In genomic region chr20:33554914-33555420, GRCh38 we compare ENCODE assay signal across 8 cellular contexts.
DNase-seq lines count a peak whose midpoint lies in the region; ATAC-seq and TF ChIP-seq lines count a peak whose summit lies in the region.

No MANE protein-coding gene starts in this region.

- H3F3A ChIP-seq in Loucy (ENCODE audit: low read depth) = 0 out of 2 replicates have a peak, but pooled peaks cover 4% of the 10 kb centered on the region

- CTCF ChIA-PET in HCT116 (lab: Charles Lee) = no interaction called here

- no peak overlapping the region for H3K9ac ChIP-seq in HCT116 (ENCODE audit: low read length)
- peak overlapping the region; percentile 59 for H3K9ac ChIP-seq in Loucy (ENCODE audit: low read depth, low read length, poor library complexity, severe bottlenecking)

- H3K27ac ChIP-seq in HCT116 (ENCODE audit: low read depth, low read length) (no peak overlapping the region), right lobe of liver (peak overlapping the region; percentile 27 to 85 (median 82)), upper lobe of left lung (peak overlapping the region; percentile 7 to 50 (median 24))

- WGBS in right lobe of liver (ENCODE audit: insufficient coverage, low coverage, low lambda C conversion rate, missing lambda C conversion rate) = 8% methylated on average over 2 of the region's 2 CpGs
- WGBS in upper lobe of left lung, 2 donors = 8 to 21% methylated on average over 2 of the region's 2 CpGs

- no peaks in the 10 kb centered on the region for H4K20me1 ChIP-seq in HCT116 (ENCODE audit: insufficient read depth)
- H4K20me1 ChIP-seq in Loucy (ENCODE audit: insufficient read depth, low read length, poor library complexity, severe bottlenecking) = no peaks in the 10 kb centered on the region

- no TSS peak for BruUV-seq in HCT116 (replicated peaks; lab: Mats Ljungman, UMichigan)

- H3K4me2 ChIP-seq in HCT116 (ENCODE audit: low read length) = peak overlapping the region; percentile 18
- H3K4me2 ChIP-seq in Loucy (ENCODE audit: low read depth, low read length, poor library complexity, severe bottlenecking) = peak overlapping the region; percentile 58

- TF ChIP-seq POLR2A in HCT116 (IDR thresholded peaks at IDR 0.05; ENCODE audit: borderline replicate concordance, extremely low read depth, insufficient read depth, insufficient read length) (no peak), right lobe of liver (IDR thresholded peaks at IDR 0.05) (peak; percentile 43), upper lobe of left lung (IDR thresholded peaks at IDR 0.05) (no peak)

- DNase-seq in stimulated activated CD4-positive, alpha-beta T cell treated with anti-CD3 and anti-CD28 coated beads, Interleukin-1b, Interleukin-23, amount 100 ng/mL, for 4 hours (ENCODE audit: low read depth in 2 of 2) = peak; percentile 1 to 3
- DNase-seq in stimulated activated CD4-positive, alpha-beta T cell treated with anti-CD3 and anti-CD28 coated beads, Interleukin-2, amount 100 ng/mL, for 48 hours = no peak
- DNase-seq in HCT116 (ENCODE audit: low read depth, low spot score) = peak; percentile 24
- peak; percentile 82 to 92 for DNase-seq in SHP77 (lab: John Stamatoyannopoulos, UW)
- DNase-seq in central memory CD4-positive, alpha-beta T cell = peak; percentile 92
- no peak for DNase-seq in right lobe of liver
- peak in 1 of 2 donors; percentile 24 for DNase-seq in upper lobe of left lung

- no peaks in the 10 kb centered on the region for H3K79me2 ChIP-seq in HCT116 (ENCODE audit: insufficient read depth, low read length)
- no peaks in the 10 kb centered on the region for H3K79me2 ChIP-seq in Loucy (ENCODE audit: insufficient read depth, low read length)

- H3K9me3 ChIP-seq in HCT116 (ENCODE audit: control insufficient read depth in 1 of 2, insufficient read depth in 1 of 2, low read depth in 1 of 2, low read length in 2 of 2) (no peaks in the 10 kb centered on the region), Loucy (ENCODE audit: insufficient read depth, low read depth, low read length) (no peaks in the 10 kb centered on the region), right lobe of liver (no peaks in the 10 kb centered on the region), upper lobe of left lung (no peaks in the 10 kb centered on the region)

- TF ChIP-seq CTCF in HCT116 (IDR thresholded peaks at IDR 0.05 in 2 of 3, conservative IDR thresholded peaks at IDR 0.05 in 1 of 3; ENCODE audit: borderline replicate concordance in 1 of 3, insufficient read depth in 1 of 3, low read depth in 2 of 3, low read length in 2 of 3) (no peak), Loucy (conservative IDR thresholded peaks at IDR 0.05; ENCODE audit: low read length) (no peak), right lobe of liver (IDR thresholded peaks at IDR 0.05) (no peak), upper lobe of left lung (IDR thresholded peaks at IDR 0.05) (no peak)

- H3K9me2 ChIP-seq in HCT116 (ENCODE audit: insufficient read depth) (no peaks in the 10 kb centered on the region), Loucy (replicated peaks; ENCODE audit: low read depth, low read length) (no peaks in the 10 kb centered on the region)

- POLR2A ChIA-PET in HCT116 (lab: Charles Lee) = no interaction called here

- intact Hi-C loops in HCT116 (cut with micrococcal nuclease) = no loop called here
- intact Hi-C loops in right lobe of liver (cut with DNase I) = no loop called here

- ATAC-seq in HCT116 (peak; percentile 44), right lobe of liver (peak; percentile 85 to 94 (median 90)), upper lobe of left lung (ENCODE audit: low FRiP score in 2 of 2) (peak; percentile 66 to 69)

- H2AFZ ChIP-seq in HCT116 (ENCODE audit: low read depth, low read length, poor library complexity, severe bottlenecking) = no peak overlapping the region
- H2AFZ ChIP-seq in Loucy (ENCODE audit: low read length) = no peak overlapping the region

- RAD21 ChIA-PET in HCT116 (lab: Charles Lee; ENCODE audit: low non-redundant PET in 1 of 2, low total read pairs in 2 of 2, uncharacterized antibody in 2 of 2, unreplicated experiment in 2 of 2) = no interaction called here

- H3K4me3 ChIP-seq in HCT116 (replicated peaks in 1 of 2; ENCODE audit: low read depth in 1 of 2, low read length in 2 of 2) = no peak overlapping the region
- H3K4me3 ChIP-seq in Loucy (ENCODE audit: low read length, poor library complexity, severe bottlenecking) = peak overlapping the region; percentile 48
- H3K4me3 ChIP-seq in right lobe of liver = no peak overlapping the region
- H3K4me3 ChIP-seq in upper lobe of left lung = peak overlapping the region in 1 of 4 donors; percentile 24

- H3K36me3 ChIP-seq in HCT116 (ENCODE audit: control insufficient read depth in 1 of 2, insufficient read depth in 2 of 2, low read length in 2 of 2) = no peaks in the 10 kb centered on the region
- H3K36me3 ChIP-seq in Loucy (ENCODE audit: insufficient read depth, low read length) = peaks cover 11% of the 10 kb centered on the region; the same call in 1 of the 2 replicates
- H3K36me3 ChIP-seq in right lobe of liver = no peaks in the 10 kb centered on the region
- peaks cover 0 to 6% (median 0%) of the 10 kb centered on the region in 4 donors for H3K36me3 ChIP-seq in upper lobe of left lung

- no peak for TF ChIP-seq RAD21 in HCT116 (IDR thresholded peaks at IDR 0.05; ENCODE audit: low read depth)

- no peak for TF ChIP-seq EP300 in upper lobe of left lung (IDR thresholded peaks at IDR 0.05)

- H3K4me1 ChIP-seq in HCT116 (ENCODE audit: control insufficient read depth in 1 of 2, insufficient read depth in 2 of 2, low read length in 2 of 2) = peaks cover 12 to 27% of the 10 kb centered on the region in 2 experiments
- H3K4me1 ChIP-seq in Loucy (ENCODE audit: insufficient read depth, low read length, poor library complexity, severe bottlenecking) = peaks cover 19% of the 10 kb centered on the region
- H3K4me1 ChIP-seq in right lobe of liver = peaks cover 0 to 31% (median 10%) of the 10 kb centered on the region in 4 donors
- H3K4me1 ChIP-seq in upper lobe of left lung = peaks cover 6 to 11% (median 8%) of the 10 kb centered on the region in 4 donors

- H3K27me3 ChIP-seq in HCT116 (ENCODE audit: insufficient read depth, low read length) (no peaks in the 10 kb centered on the region), Loucy (ENCODE audit: insufficient read depth, low read length, poor library complexity, severe bottlenecking) (no peaks in the 10 kb centered on the region), right lobe of liver (no peaks in the 10 kb centered on the region), upper lobe of left lung (no peaks in the 10 kb centered on the region)

TF ChIP-seq in HCT116, 20 proteins besides CTCF, POLR2A, EP300 and RAD21:
- TF ChIP-seq SIN3A (IDR thresholded peaks at IDR 0.05; ENCODE audit: low read depth) = no peak
- TF ChIP-seq SRF (IDR thresholded peaks at IDR 0.05; ENCODE audit: low read depth) = peak; percentile 76

Comparison
In these comparisons a context has a peak if more than half of its experiments do, and no peak if none do; other contexts are left out.
1. DNase-seq: peak in stimulated activated CD4-positive, alpha-beta T cell treated with anti-CD3 and anti-CD28 coated beads, Interleukin-1b, Interleukin-23, amount 100 ng/mL, for 4 hours (2 of 2), HCT116 (single experiment), SHP77 (2 of 2) and central memory CD4-positive, alpha-beta T cell (single experiment); none in stimulated activated CD4-positive, alpha-beta T cell treated with anti-CD3 and anti-CD28 coated beads, Interleukin-2, amount 100 ng/mL, for 48 hours (0 of 2) and right lobe of liver (0 of 3).
2. Peak in every context shown above with its lines, with median percentiles within 50 percentile points of each other: ATAC-seq.